In genomic region chr6:28401172-28401571, GRCh38 we compare ENCODE assay signal across 17 cellular contexts.
DNase-seq lines count a peak whose midpoint lies in the region; ATAC-seq lines count a peak whose summit lies in the region.
"Had no signal": no experiment of that assay in that cellular context is flagged by ENCODE, and none has a peak within 500 bp of the region (broad histone marks: within the 10 kb centered on the region; RNA-seq: fewer than 3 reads in every experiment).

No MANE protein-coding gene starts in this region.

- no peak for ATAC-seq in GM21576 (IDR thresholded peaks at IDR 0.05; ENCODE audit: unreplicated experiment)
- no peak for ATAC-seq in GM19035 (IDR thresholded peaks at IDR 0.05; ENCODE audit: unreplicated experiment)
- no peak for ATAC-seq in GM18517 (IDR thresholded peaks at IDR 0.05; ENCODE audit: unreplicated experiment)
- ATAC-seq: HCT116, upper lobe of right lung had no signal

- peaks cover 8% of the 10 kb centered on the region for H3K9me3 Mint-ChIP-seq in activated naive CD4-positive, alpha-beta T cell treated with anti-CD3 and anti-CD28 coated beads, Interleukin-2, amount 50 U/mL, for 24 hours

- peaks cover 15% of the 10 kb centered on the region for H3K27me3 Mint-ChIP-seq in activated naive CD4-positive, alpha-beta T cell treated with anti-CD3 and anti-CD28 coated beads, Interleukin-2, amount 50 U/mL, for 24 hours

- peaks cover 18% of the 10 kb centered on the region for H3K36me3 Mint-ChIP-seq in activated naive CD4-positive, alpha-beta T cell treated with anti-CD3 and anti-CD28 coated beads, Interleukin-2, amount 50 U/mL, for 24 hours

- no peak overlapping the region for H3K27ac Mint-ChIP-seq in activated naive CD4-positive, alpha-beta T cell treated with anti-CD3 and anti-CD28 coated beads, Interleukin-2, amount 50 U/mL, for 24 hours

- peaks cover 13% of the 10 kb centered on the region for H3K4me1 ChIP-seq in adipocyte (ENCODE audit: control insufficient read depth, insufficient read depth, low read length)

- H3K9ac ChIP-seq in adipocyte (ENCODE audit: low read length) = no peak overlapping the region
- H3K9ac ChIP-seq: BLaER1 treated with 17β-estradiol and CSF1 and Interleukin-3, amounts not matched to agents 10 nM and 100 nM had no signal

- H3K9me3 ChIP-seq in adipocyte (ENCODE audit: control insufficient read depth, low read length) = no peaks in the 10 kb centered on the region
- H3K9me3 ChIP-seq: right atrium auricular region, upper lobe of right lung had no signal

- DNase-seq in activated naive CD4-positive, alpha-beta T cell treated with Interleukin-2 at 50 U/mL for 16 hours = no peak
- DNase-seq in adipocyte (ENCODE audit: low read depth) (peak; percentile 18), fibroblast of the conjunctiva (ENCODE audit: low read depth) (peak; percentile 18), stromal cell of bone marrow (ENCODE audit: low read depth) (peak; percentile 41)
- DNase-seq: NCI-H1694 treated with DMSO at 0.1 percent for 48 hours; NCI-H2227 treated with DMSO at 0.1 percent for 48 hours; stimulated activated CD4-positive, alpha-beta T cell treated with anti-CD3 and anti-CD28 coated beads, Interleukin-15, amount 100 ng/mL, for 24 hours; stimulated activated naive CD4-positive, alpha-beta T cell treated with Interleukin-2 at 50 U/mL for 16 hours; upper lobe of right lung; WERI-Rb-1 had no signal

- H3K27me3 ChIP-seq in adipocyte (replicated peaks; ENCODE audit: control insufficient read depth, insufficient read depth, low read length) = no peaks in the 10 kb centered on the region
- H3K27me3 ChIP-seq: right atrium auricular region had no signal

- peak overlapping the region; percentile 36 for H3K4me3 Mint-ChIP-seq in activated naive CD4-positive, alpha-beta T cell treated with anti-CD3 and anti-CD28 coated beads, Interleukin-2, amount 50 U/mL, for 24 hours

- peaks cover 32% of the 10 kb centered on the region for H3K4me1 Mint-ChIP-seq in activated naive CD4-positive, alpha-beta T cell treated with anti-CD3 and anti-CD28 coated beads, Interleukin-2, amount 50 U/mL, for 24 hours

- no peaks in the 10 kb centered on the region for H3K36me3 ChIP-seq in adipocyte (ENCODE audit: control insufficient read depth, insufficient read depth, low read length, severe bottlenecking)
- H3K36me3 ChIP-seq: BLaER1 treated with 17β-estradiol and CSF1 and Interleukin-3, amounts not matched to agents 10 nM and 100 nM; right atrium auricular region had no signal

- no peak overlapping the region for H3K4me3 ChIP-seq in adipocyte (ENCODE audit: low read length)
- H3K4me3 ChIP-seq: BLaER1 treated with 17β-estradiol and CSF1 and Interleukin-3, amounts not matched to agents 10 nM and 100 nM; right atrium auricular region; upper lobe of right lung had no signal
